18 cellular contexts compared by ENCODE assay signal in the genomic region with DNA sequence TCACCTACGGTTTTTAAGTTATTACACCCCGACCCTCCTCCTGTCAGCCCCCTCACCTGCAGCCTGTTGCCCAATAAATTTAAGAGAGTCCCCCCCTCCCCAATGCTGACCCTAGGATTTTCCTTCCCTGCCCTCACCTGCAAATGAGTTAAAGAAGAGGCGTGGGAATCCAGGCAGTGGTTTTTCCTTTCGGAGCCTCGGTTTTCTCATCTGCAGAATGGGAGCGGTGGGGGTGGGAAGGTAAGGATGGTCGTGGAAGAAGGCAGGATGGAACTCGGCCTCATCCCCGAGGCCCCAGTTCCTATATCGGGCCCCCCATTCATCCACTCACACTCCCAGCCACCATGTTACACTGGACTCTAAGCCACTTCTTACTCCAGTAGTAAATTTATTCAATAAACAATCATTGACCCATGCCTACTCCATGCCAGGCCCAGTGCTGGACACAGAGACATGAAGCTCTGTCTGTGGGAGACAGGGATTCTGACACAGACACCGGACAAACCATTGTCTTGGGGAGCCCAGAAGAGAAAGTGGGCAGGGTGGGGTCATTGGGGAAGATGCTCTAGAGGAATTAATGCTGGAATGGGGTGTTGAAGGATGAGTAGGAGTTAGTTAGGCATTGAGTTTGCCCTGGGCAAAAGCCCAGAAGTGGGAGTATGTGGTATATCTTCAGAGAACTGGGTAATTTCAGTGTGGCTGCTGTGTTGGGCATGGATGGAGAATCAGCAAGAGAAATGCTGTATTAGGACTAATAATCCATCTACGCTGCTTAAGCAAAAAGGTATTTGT. TPM values are rescaled to one million over a fixed set of nuclear protein-coding genes. Genes with fewer than 3 reads are reported as not detected.
DNase-seq lines count a peak whose midpoint lies in the region; ATAC-seq and TF ChIP-seq lines count a peak whose summit lies in the region.
"Had no signal": no experiment of that assay in that cellular context is flagged by ENCODE, and none has a peak within 500 bp of the region (broad histone marks: within the 10 kb centered on the region; RNA-seq: fewer than 3 reads in every experiment).

No MANE protein-coding gene starts in this region.

- H2BK5ac ChIP-seq in mesenchymal stem cell (ENCODE audit: low read depth, low read length, poor library complexity, severe bottlenecking): no peak overlapping the region

- peaks cover 13% of the 10 kb centered on the region for H3K4me1 ChIP-seq in mammary epithelial cell (ENCODE audit: insufficient read depth, low read length)
- peaks cover 5% of the 10 kb centered on the region for H3K4me1 ChIP-seq in OCI-LY7 (ENCODE audit: insufficient read depth, low read length, poor library complexity, severe bottlenecking)
- H3K4me1 ChIP-seq in mesenchymal stem cell (ENCODE audit: control insufficient read depth, insufficient read depth, low read depth, low read length): no peaks in the 10 kb centered on the region
- H3K4me1 ChIP-seq: BLaER1 had no signal

- H3K4me3 Mint-ChIP-seq in MCF 10A (ENCODE audit: unreplicated experiment): no peak overlapping the region
- H3K4me3 Mint-ChIP-seq: CD14-positive monocyte; CD8-positive, alpha-beta T cell had no signal

- no peak overlapping the region for H3K4me2 ChIP-seq in mammary epithelial cell (ENCODE audit: insufficient read depth, low read depth, low read length)
- no peak overlapping the region for H3K4me2 ChIP-seq in OCI-LY7 (ENCODE audit: low read length)
- H3K4me2 ChIP-seq in mesenchymal stem cell (ENCODE audit: low read length, poor library complexity, severe bottlenecking): no peak overlapping the region
- H3K4me2 ChIP-seq: BLaER1 had no signal

- no peak overlapping the region for H3K23ac ChIP-seq in mesenchymal stem cell (ENCODE audit: low read length in 2 of 2)

- H2BK15ac ChIP-seq in mesenchymal stem cell (ENCODE audit: low read depth, poor library complexity, severe bottlenecking): no peak overlapping the region

- no peaks in the 10 kb centered on the region for H3K79me1 ChIP-seq in mesenchymal stem cell (replicated peaks; ENCODE audit: low read length, poor library complexity, severe bottlenecking)

- TF ChIP-seq CTCF in mammary epithelial cell (conservative IDR thresholded peaks at IDR 0.05 in 1 of 2, IDR thresholded peaks at IDR 0.05 in 1 of 2; ENCODE audit: extremely low read depth in 1 of 2, insufficient read depth in 1 of 2, low read depth in 1 of 2, low read length in 2 of 2): no peak
- TF ChIP-seq CTCF in MCF 10A (IDR thresholded peaks at IDR 0.05; ENCODE audit: unreplicated experiment): no peak
- no peak for TF ChIP-seq CTCF in OCI-LY7 (conservative IDR thresholded peaks at IDR 0.05; ENCODE audit: low read length)

- H2AK5ac ChIP-seq in mesenchymal stem cell (ENCODE audit: low read length, severe bottlenecking): no peak overlapping the region

- TSS peak; percentile 70 for BruUV-seq in mammary epithelial cell (replicated peaks; lab: Mats Ljungman, UMichigan)
- BruUV-seq in MCF 10A (replicated peaks; lab: Mats Ljungman, UMichigan): no TSS peak
- BruUV-seq in OCI-LY7 (replicated peaks; lab: Mats Ljungman, UMichigan): TSS peak; percentile 48

- dilution Hi-C loops in mammary epithelial cell (cut with HindIII; ENCODE audit: low sequenced_read_pairs): no loop called here

- peak overlapping the region; percentile 31 for H4K8ac ChIP-seq in mesenchymal stem cell (ENCODE audit: low read length)

- in situ Hi-C loops in mammary epithelial cell (cut with MboI; ENCODE audit: low sequenced_read_pairs in 2 of 2): no loop called here

- H4K20me1 ChIP-seq in mammary epithelial cell (ENCODE audit: insufficient read depth, low read length) (no peaks in the 10 kb centered on the region), OCI-LY7 (ENCODE audit: insufficient read depth, low read length) (no peaks in the 10 kb centered on the region)
- H4K20me1 ChIP-seq: BLaER1 had no signal

- no peak for DNase-seq in mammary epithelial cell
- no peak for DNase-seq in MCF 10A (ENCODE audit: unreplicated experiment)
- DNase-seq in OCI-LY7 (ENCODE audit: low spot score): no peak
- no peak for DNase-seq in mesenchymal stem cell
- DNase-seq in DMS 273 treated with DMSO at 0.1 percent for 48 hours (lab: John Stamatoyannopoulos, UW): no peak
- DNase-seq: 8988T; Calu3; CD8-positive, alpha-beta T cell; DMS53; DND-41; GM23248 had no signal

- H4K91ac ChIP-seq in mesenchymal stem cell (ENCODE audit: low read length): no peak overlapping the region

- H3K9me2 ChIP-seq in OCI-LY7 (ENCODE audit: insufficient read depth, low read length): no peaks in the 10 kb centered on the region

- no peak overlapping the region for H3K18ac ChIP-seq in mesenchymal stem cell (ENCODE audit: low read depth in 1 of 2, low read length in 2 of 2)

- no peak overlapping the region for H3K4ac ChIP-seq in mesenchymal stem cell (ENCODE audit: low read depth in 1 of 2, low read length in 2 of 2)

- H3K9me3 Mint-ChIP-seq in MCF 10A (ENCODE audit: unreplicated experiment): no peaks in the 10 kb centered on the region
- H3K9me3 Mint-ChIP-seq: CD8-positive, alpha-beta T cell had no signal

- H3K79me2 ChIP-seq in mammary epithelial cell (ENCODE audit: insufficient read depth, low read length): no peaks in the 10 kb centered on the region
- no peaks in the 10 kb centered on the region for H3K79me2 ChIP-seq in OCI-LY7 (ENCODE audit: insufficient read depth, low read depth, low read length)

- H3K9me3 ChIP-seq in mammary epithelial cell (replicated peaks; ENCODE audit: insufficient read depth, low read length) (no peaks in the 10 kb centered on the region), OCI-LY7 (ENCODE audit: low read length) (no peaks in the 10 kb centered on the region), mesenchymal stem cell (ENCODE audit: control insufficient read depth, low read length) (peaks cover 5% of the 10 kb centered on the region)
- H3K9me3 ChIP-seq: BLaER1, HAP-1 had no signal

- H3K27ac ChIP-seq in mammary epithelial cell (ENCODE audit: insufficient read depth, low read depth, low read length) (no peak overlapping the region), OCI-LY7 (ENCODE audit: low read depth, low read length, poor library complexity, severe bottlenecking) (no peak overlapping the region), mesenchymal stem cell (ENCODE audit: low read length, poor library complexity, severe bottlenecking) (no peak overlapping the region)
- H3K27ac ChIP-seq: BLaER1, GM23248 had no signal

- H3K27me3 Mint-ChIP-seq in MCF 10A (ENCODE audit: insufficient read depth, unreplicated experiment): no peaks in the 10 kb centered on the region

- H2BK120ac ChIP-seq in mesenchymal stem cell (ENCODE audit: low read depth, low read length): no peak overlapping the region

- CTCF ChIA-PET in mammary epithelial cell (lab: Charles Lee; ENCODE audit: low non-redundant PET): no interaction called here
- CTCF ChIA-PET in MCF 10A (lab: Yijun Ruan, JAX): interaction anchor here (0.6 kb wide), 2 partner anchors 10 to 1172 kb away, joined by 3 read pairs; no protein-coding TSS in a partner anchor
- CTCF ChIA-PET in OCI-LY7 (lab: Charles Lee; ENCODE audit: unreplicated experiment): no interaction called here

- no peak for ATAC-seq in HG02623 (IDR thresholded peaks at IDR 0.05; ENCODE audit: unreplicated experiment)
- ATAC-seq: CD8-positive, alpha-beta T cell had no signal

- peaks cover 20% of the 10 kb centered on the region for H3K36me3 Mint-ChIP-seq in MCF 10A (ENCODE audit: insufficient read depth, unreplicated experiment)

- H3K4me3 ChIP-seq in mammary epithelial cell (replicated peaks in 1 of 3; ENCODE audit: insufficient read depth in 1 of 3, low read depth in 2 of 3, low read length in 3 of 3): no peak overlapping the region
- H3K4me3 ChIP-seq in OCI-LY7 (ENCODE audit: low read depth, low read length, poor library complexity, severe bottlenecking): no peak overlapping the region
- no peak overlapping the region for H3K4me3 ChIP-seq in mesenchymal stem cell (ENCODE audit: insufficient read depth in 1 of 2, low read depth in 1 of 2, low read length in 2 of 2)
- H3K4me3 ChIP-seq: BLaER1, GM23248, HAP-1 had no signal

- 88% methylated on average over 10 of the region's 12 CpGs for WGBS in mammary epithelial cell (ENCODE audit: low coverage, missing lambda C conversion rate)
- WGBS in mesenchymal stem cell: 96% methylated on average over 9 of the region's 12 CpGs

- no peaks in the 10 kb centered on the region for H3K27me3 ChIP-seq in mammary epithelial cell (ENCODE audit: insufficient read depth, low read length)
- no peaks in the 10 kb centered on the region for H3K27me3 ChIP-seq in mesenchymal stem cell (ENCODE audit: control insufficient read depth in 1 of 2, insufficient read depth in 1 of 2, low read length in 2 of 2)
- H3K27me3 ChIP-seq: BLaER1 had no signal

- peaks cover 12% of the 10 kb centered on the region for H3K4me1 Mint-ChIP-seq in MCF 10A (ENCODE audit: insufficient read depth, unreplicated experiment)

- no peak overlapping the region for H2BK12ac ChIP-seq in mesenchymal stem cell (ENCODE audit: low read length in 2 of 2)

- H3K9ac ChIP-seq in mammary epithelial cell (ENCODE audit: insufficient read depth, low read length): no peak overlapping the region
- no peak overlapping the region for H3K9ac ChIP-seq in mesenchymal stem cell (ENCODE audit: low read length)
- H3K9ac ChIP-seq: BLaER1, GM23248 had no signal

- H2AFZ ChIP-seq in mammary epithelial cell (ENCODE audit: low read depth, low read length): no peak overlapping the region
- H2AFZ ChIP-seq in OCI-LY7 (ENCODE audit: low read length): no peak overlapping the region
- no peak overlapping the region for H2AFZ ChIP-seq in mesenchymal stem cell (ENCODE audit: low read depth, low read length)
- H2AFZ ChIP-seq: GM23248 had no signal

- no peak overlapping the region for H3K14ac ChIP-seq in mesenchymal stem cell (ENCODE audit: low read length in 2 of 2)

- no peak overlapping the region for H3K27ac Mint-ChIP-seq in MCF 10A (ENCODE audit: low read depth, unreplicated experiment)
- H3K27ac Mint-ChIP-seq: CD8-positive, alpha-beta T cell had no signal

- no peaks in the 10 kb centered on the region for H3K36me3 ChIP-seq in mammary epithelial cell (ENCODE audit: insufficient read depth, low read length)
- peaks cover 6% of the 10 kb centered on the region; the same call in 1 of the 2 replicates for H3K36me3 ChIP-seq in OCI-LY7 (ENCODE audit: insufficient read depth, low read length)
- H3K36me3 ChIP-seq in mesenchymal stem cell (ENCODE audit: control insufficient read depth in 1 of 2, insufficient read depth in 2 of 2, low read depth in 1 of 2, low read length in 2 of 2): peaks cover 31 to 34% of the 10 kb centered on the region in 2 experiments
- H3K36me3 ChIP-seq: HAP-1 had no signal

- POLR2A ChIA-PET in MCF 10A (lab: Yijun Ruan, JAX) (no interaction called here), OCI-LY7 (lab: Charles Lee) (interaction anchor here (1.1 kb wide), 1 partner anchor 18 kb away, joined by 3 read pairs; no protein-coding TSS in a partner anchor)

- intact Hi-C loops in mammary epithelial cell (cut with micrococcal nuclease) (no loop called here), MCF 10A (cut with micrococcal nuclease) (no loop called here), OCI-LY7 (cut with micrococcal nuclease; ENCODE audit: unreplicated experiment) (no loop called here)

RNA-seq across cellular contexts. Expression of a gene that starts 19.2 kb away (rescaled TPM):
- total RNA-seq in mammary epithelial cell (not detected), MCF 10A (2022) (not detected in 2 replicates), OCI-LY7 (2022) (not detected in 2 replicates)
- not detected for polyA plus RNA-seq in mammary epithelial cell
- not detected for polyA minus RNA-seq in mammary epithelial cell
- total RNA-seq in OCI-LY7 (2014; rRNA removed; shearing (Covaris generic)): not detected in 2 replicates
- polyA plus RNA-seq in mesenchymal stem cell (2013, experiment 1 of 2): not detected
- not detected for polyA plus RNA-seq in mesenchymal stem cell (2013, experiment 2 of 2)
- total RNA-seq: A673; Calu3; CD8-positive, alpha-beta T cell; GM23248; H4 had no signal
- polyA plus RNA-seq: AG04450, GM23248 had no signal

RNA-seq across cellular contexts. Expression of a gene that starts 37.1 kb away (rescaled TPM):
- total RNA-seq in mammary epithelial cell (10 to 100 TPM; 39.3 to 56.5 TPM), MCF 10A (2022) (3.9 TPM in 2 replicates), OCI-LY7 (2022) (not detected in 2 replicates)
- 14.8 TPM for polyA plus RNA-seq in mammary epithelial cell
- 8.4 TPM for polyA minus RNA-seq in mammary epithelial cell
- total RNA-seq in OCI-LY7 (2014; rRNA removed; shearing (Covaris generic)): not detected in 2 replicates
- not detected for polyA plus RNA-seq in mesenchymal stem cell (2013, experiment 1 of 2)
- 0.01 TPM for polyA plus RNA-seq in mesenchymal stem cell (2013, experiment 2 of 2)
- total RNA-seq: CD8-positive, alpha-beta T cell; GM23248; H4 had no signal
- polyA plus RNA-seq: AG04450, CD14-positive monocyte, GM23248 had no signal

RNA-seq across cellular contexts. Expression of a gene that starts 52.4 kb away (rescaled TPM):
- total RNA-seq in mammary epithelial cell: 10 to 100 TPM; 13.3 to 48.9 TPM
- polyA plus RNA-seq in mammary epithelial cell: 21.5 TPM
- 150 TPM for polyA minus RNA-seq in mammary epithelial cell
- 22.4 and 24.2 TPM in 2 replicates for total RNA-seq in MCF 10A (2022)
- total RNA-seq in OCI-LY7 (2014; rRNA removed; shearing (Covaris generic)): 10.4 and 14.2 TPM in 2 replicates
- total RNA-seq in OCI-LY7 (2022): 24.5 and 25.6 TPM in 2 replicates
- 36.1 TPM for polyA plus RNA-seq in mesenchymal stem cell (2013, experiment 1 of 2)
- 35.6 TPM for polyA plus RNA-seq in mesenchymal stem cell (2013, experiment 2 of 2)

RNA-seq across cellular contexts. Expression of a gene that starts 58.3 kb away (rescaled TPM):
- total RNA-seq in mammary epithelial cell: under 1 TPM in 1 of 2 donors, not detected in 1; 0.35 TPM
- 0.23 TPM for polyA plus RNA-seq in mammary epithelial cell
- polyA minus RNA-seq in mammary epithelial cell: 0.52 TPM
- not detected in 2 replicates for total RNA-seq in MCF 10A (2022)
- total RNA-seq in OCI-LY7 (2014; rRNA removed; shearing (Covaris generic)): not detected in 2 replicates
- total RNA-seq in OCI-LY7 (2022): not detected in 2 replicates
- 0.52 TPM for polyA plus RNA-seq in mesenchymal stem cell (2013, experiment 1 of 2)
- 0.47 TPM for polyA plus RNA-seq in mesenchymal stem cell (2013, experiment 2 of 2)
- total RNA-seq: A673; Calu3; CD8-positive, alpha-beta T cell; GM23248; H4 had no signal
- polyA plus RNA-seq: AG04450, CD14-positive monocyte, GM23248 had no signal
